ENCODE assay signal across 23 cellular contexts in genomic region chr9:83340451-83340850, GRCh38.
"Had no signal": no experiment of that assay in that cellular context is flagged by ENCODE, and none has a peak within 500 bp of the region (broad histone marks: within the 10 kb centered on the region; RNA-seq: fewer than 3 reads in every experiment).

No MANE protein-coding gene starts in this region.

- H3K27me3 Mint-ChIP-seq: central memory CD8-positive, alpha-beta T cell; effector memory CD8-positive, alpha-beta T cell; naive B cell; stimulated activated naive B cell treated with anti-CD40 and anti-IgM and Interleukin-4, amounts not matched to agents 10 μg/mL and 1 μg/mL and 100 μg/mL, for 72 hours; stimulated activated naive CD8-positive, alpha-beta T cell treated with anti-CD3 and anti-CD28 coated beads, Interleukin-15, Interleukin-2, amounts not matched to agents 100 ng/mL and 50 ng/mL, for 24 hours had no signal

- ATAC-seq: effector memory CD8-positive, alpha-beta T cell; mucosa of descending colon; psoas muscle; right cardiac atrium; stimulated activated naive B cell treated with anti-CD40 and anti-IgM and Interleukin-4, amounts not matched to agents 10 μg/mL and 1 μg/mL and 100 μg/mL, for 72 hours had no signal

- H3K27ac ChIP-seq: neural progenitor cell, psoas muscle, tibial nerve, upper lobe of left lung had no signal

- H3K9me3 Mint-ChIP-seq: central memory CD8-positive, alpha-beta T cell; effector memory CD8-positive, alpha-beta T cell; mesothelial cell of epicardium; naive B cell; nephron; neural progenitor cell; stimulated activated naive CD8-positive, alpha-beta T cell treated with anti-CD3 and anti-CD28 coated beads, Interleukin-15, Interleukin-2, amounts not matched to agents 100 ng/mL and 50 ng/mL, for 24 hours had no signal

- H3K4me1 ChIP-seq: neural progenitor cell, psoas muscle, tibial nerve, upper lobe of left lung had no signal

- H3K27me3 ChIP-seq: neural progenitor cell, tibial nerve, upper lobe of left lung had no signal

- H3K4me2 ChIP-seq: neural progenitor cell had no signal

- H3K27ac Mint-ChIP-seq: effector memory CD8-positive, alpha-beta T cell; mesothelial cell of epicardium; naive B cell; nephron; neural progenitor cell; stimulated activated naive B cell treated with anti-CD40 and anti-IgM and Interleukin-4, amounts not matched to agents 10 μg/mL and 1 μg/mL and 100 μg/mL, for 72 hours; stimulated activated naive CD8-positive, alpha-beta T cell treated with anti-CD3 and anti-CD28 coated beads, Interleukin-15, Interleukin-2, amounts not matched to agents 100 ng/mL and 50 ng/mL, for 24 hours had no signal

- H3K9ac ChIP-seq: neural progenitor cell had no signal

- DNase-seq: cortex of kidney; effector memory CD8-positive, alpha-beta T cell; erythroblast; foreskin melanocyte; head of caudate nucleus; mesenchymal stem cell; mucosa of descending colon; naive B cell; psoas muscle; right cardiac atrium; small intestine; stimulated activated CD4-positive, alpha-beta T cell treated with anti-CD3 and anti-CD28 coated beads, Interleukin-15, amount 100 ng/mL, for 24 hours; stimulated activated CD4-positive, alpha-beta T cell treated with anti-CD3 and anti-CD28 coated beads, Interleukin-2, amount 100 ng/mL, for 48 hours; stimulated activated naive B cell treated with anti-CD40 and anti-IgM and Interleukin-4, amounts not matched to agents 10 μg/mL and 1 μg/mL and 100 μg/mL, for 72 hours; upper lobe of left lung had no signal

- H3K4me3 Mint-ChIP-seq: central memory CD8-positive, alpha-beta T cell; effector memory CD8-positive, alpha-beta T cell; mesothelial cell of epicardium; naive B cell; nephron; neural progenitor cell; stimulated activated naive B cell treated with anti-CD40 and anti-IgM and Interleukin-4, amounts not matched to agents 10 μg/mL and 1 μg/mL and 100 μg/mL, for 72 hours; stimulated activated naive CD8-positive, alpha-beta T cell treated with anti-CD3 and anti-CD28 coated beads, Interleukin-15, Interleukin-2, amounts not matched to agents 100 ng/mL and 50 ng/mL, for 24 hours had no signal

- H3K4me3 ChIP-seq: lung, mucosa of descending colon, neural progenitor cell, psoas muscle, thoracic aorta, tibial nerve, upper lobe of left lung had no signal

- H2AFZ ChIP-seq: neural progenitor cell had no signal

- H3K9me3 ChIP-seq: mucosa of descending colon, psoas muscle, thoracic aorta, tibial nerve, upper lobe of left lung had no signal

- H3K4me1 Mint-ChIP-seq: central memory CD8-positive, alpha-beta T cell; naive B cell; nephron; stimulated activated naive B cell treated with anti-CD40 and anti-IgM and Interleukin-4, amounts not matched to agents 10 μg/mL and 1 μg/mL and 100 μg/mL, for 72 hours had no signal

- H3K36me3 ChIP-seq: neural progenitor cell, thoracic aorta, upper lobe of left lung had no signal

- H3K36me3 Mint-ChIP-seq: mesothelial cell of epicardium, neural progenitor cell had no signal
